9 cellular contexts compared by ENCODE assay signal in the genomic region with DNA sequence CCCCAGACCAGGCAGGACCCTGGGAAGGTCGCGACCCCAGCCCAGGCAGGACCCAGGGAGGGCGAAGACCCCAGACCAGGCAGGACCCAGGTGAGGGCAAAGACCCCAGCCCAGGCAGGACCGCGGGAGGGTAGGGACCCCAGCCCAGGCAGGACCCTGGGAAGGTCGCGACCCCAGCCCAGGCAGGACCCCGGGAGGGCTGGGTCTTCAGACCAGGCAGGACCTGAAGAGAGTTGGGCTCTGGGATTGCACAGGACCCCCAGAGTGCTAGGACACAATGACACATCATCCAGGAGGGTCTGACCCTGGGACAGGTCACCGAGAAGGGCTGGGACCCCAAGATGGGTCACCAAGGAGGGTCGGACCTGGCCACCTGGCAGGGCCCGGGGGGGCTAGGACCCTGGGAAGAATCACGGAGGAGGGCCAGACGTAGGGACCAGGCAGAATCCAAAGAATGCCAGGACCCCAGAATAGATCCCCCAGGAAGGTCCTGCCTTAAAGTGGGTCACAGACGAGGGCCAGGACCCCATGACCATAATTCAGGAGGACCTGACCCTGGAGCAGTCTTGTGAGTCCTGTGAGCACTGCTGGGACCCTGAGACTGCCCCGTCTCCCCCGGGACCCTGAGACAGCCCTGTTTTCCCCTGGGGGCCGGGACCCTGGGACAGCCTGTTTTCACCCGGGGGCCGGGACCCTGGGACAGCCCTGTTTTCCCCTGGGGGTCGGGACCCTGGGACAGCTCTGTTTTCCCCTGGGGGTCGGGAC. TPM values are rescaled to one million over a fixed set of nuclear protein-coding genes. Genes with fewer than 3 reads are reported as not detected.
DNase-seq lines count a peak whose midpoint lies in the region; ATAC-seq, FAIRE-seq and TF ChIP-seq lines count a peak whose summit lies in the region.
"Had no signal": no experiment of that assay in that cellular context is flagged by ENCODE, and none has a peak within 500 bp of the region (broad histone marks: within the 10 kb centered on the region; RNA-seq: fewer than 3 reads in every experiment).

No MANE protein-coding gene starts in this region.

- ATAC-seq in heart right ventricle (no peak), left cardiac atrium (no peak)
- ATAC-seq in CD4-positive, alpha-beta T cell (ENCODE audit: poor library complexity), result no peak

- DNase-seq in heart right ventricle (no peak), left cardiac atrium (no peak), dorsolateral prefrontal cortex (no peak), NCI-H446 (lab: John Stamatoyannopoulos, UW) (no peak), ACHN (no peak), RCC 7860 (ENCODE audit: low spot score) (no peak)
- DNase-seq in CD4-positive, alpha-beta T cell, result no peak
- DNase-seq: AML-193 had no signal

- CTCF ChIA-PET in CD4-positive, alpha-beta T cell (lab: Charles Lee), result no interaction called here

- H3K27me3 ChIP-seq in heart right ventricle (no peaks in the 10 kb centered on the region), dorsolateral prefrontal cortex (no peaks in the 10 kb centered on the region), mucosa of stomach (ENCODE audit: control insufficient read depth, insufficient read depth, low read length) (no peaks in the 10 kb centered on the region)
- no peaks in the 10 kb centered on the region for H3K27me3 ChIP-seq in CD4-positive, alpha-beta T cell (ENCODE audit: control insufficient read depth, insufficient read depth, low read length)

- no peaks in the 10 kb centered on the region for H3K9me3 Mint-ChIP-seq in CD4-positive, alpha-beta T cell

- H3K27ac Mint-ChIP-seq in CD4-positive, alpha-beta T cell, result no peak overlapping the region

- in situ Hi-C loops in ACHN (cut with HindIII; ENCODE audit: low pct_ligation_motif_present, low pct_unique_long_range_greater_than_20kb, low sequenced_read_pairs), result no loop called here

- peak overlapping the region in 3 of 10 donors; percentile 18 to 47 (median 35) for H3K27ac ChIP-seq in heart right ventricle
- H3K27ac ChIP-seq in dorsolateral prefrontal cortex, result peak overlapping the region in 5 of 59 donors; percentile 16 to 64 (median 59)
- no peak overlapping the region for H3K27ac ChIP-seq in CD4-positive, alpha-beta T cell (ENCODE audit: low read depth, low read length)

- H3K9me3 ChIP-seq in heart right ventricle (no peaks in the 10 kb centered on the region), mucosa of stomach (ENCODE audit: control insufficient read depth, low read length) (no peaks in the 10 kb centered on the region)
- H3K9me3 ChIP-seq in CD4-positive, alpha-beta T cell (ENCODE audit: control insufficient read depth, low read length), result no peaks in the 10 kb centered on the region

- peaks cover 34% of the 10 kb centered on the region for H3K4me1 Mint-ChIP-seq in CD4-positive, alpha-beta T cell (ENCODE audit: low read depth)

- POLR2A ChIA-PET in CD4-positive, alpha-beta T cell (lab: Charles Lee), result no interaction called here

- 44 to 53% methylated on average over 14 to 21 of the region's 21 CpGs for WGBS in heart right ventricle, 2 donors

- no peaks in the 10 kb centered on the region for H3K36me3 Mint-ChIP-seq in CD4-positive, alpha-beta T cell (ENCODE audit: low read depth)

- H3K4me1 ChIP-seq in heart right ventricle (peaks cover 8 to 30% (median 22%) of the 10 kb centered on the region in 9 donors), mucosa of stomach (ENCODE audit: control insufficient read depth, insufficient read depth, low read length) (peaks cover 49% of the 10 kb centered on the region)

- H3K4me3 Mint-ChIP-seq in CD4-positive, alpha-beta T cell, result no peak overlapping the region

- no peaks in the 10 kb centered on the region for H3K27me3 Mint-ChIP-seq in CD4-positive, alpha-beta T cell

- FAIRE-seq in RCC 7860 (lab: Jason Lieb, UNC), result no peak

- H3K4me3 ChIP-seq in heart right ventricle, result peak overlapping the region in 9 of 10 donors; percentile 27 to 99 (median 88)
- H3K4me3 ChIP-seq in dorsolateral prefrontal cortex, result peak overlapping the region in 57 of 59 donors; percentile 4 to 99 (median 45)
- H3K4me3 ChIP-seq in mucosa of stomach (ENCODE audit: low read length), result no peak overlapping the region

- intact Hi-C loops in heart right ventricle (cut with DNase I), result no loop called here
- intact Hi-C loops in left cardiac atrium (cut with DNase I), result no loop called here
- intact Hi-C loops in dorsolateral prefrontal cortex (cut with DNase I), result loop anchor here in 1 of 2 donors (10.0 kb wide), 1 partner anchor 228 kb away; a partner anchor contains a TSS
- intact Hi-C loops in CD4-positive, alpha-beta T cell (cut with DNase I, micrococcal nuclease), result no loop called here

- no peak for TF ChIP-seq CTCF in heart right ventricle (IDR thresholded peaks at IDR 0.05)
- no peak for TF ChIP-seq CTCF in dorsolateral prefrontal cortex (IDR thresholded peaks at IDR 0.05 in 54 of 56, conservative IDR thresholded peaks at IDR 0.05 in 2 of 56; ENCODE audit: low read depth in 1 of 56, partially characterized antibody in 56 of 56)
- TF ChIP-seq CTCF in CD4-positive, alpha-beta T cell (IDR thresholded peaks at IDR 0.05), result no peak

- peak overlapping the region; percentile 99 for H3K9ac ChIP-seq in mucosa of stomach (ENCODE audit: low read length)

- peaks cover 0 to 3% (median 0%) of the 10 kb centered on the region in 9 donors for H3K36me3 ChIP-seq in heart right ventricle
- no peaks in the 10 kb centered on the region for H3K36me3 ChIP-seq in mucosa of stomach (ENCODE audit: control insufficient read depth, insufficient read depth, low read length)

RNA-seq across cellular contexts. Expression of a gene that starts 1.4 kb away (rescaled TPM):
- total RNA-seq in heart right ventricle, result 10 to 100 TPM; 17.5 to 26.1 (median 20.9) TPM
- polyA plus RNA-seq in heart right ventricle, result 10 to 100 TPM; 21.7 to 50.8 TPM
- 10 to 100 TPM; 21.4 to 26.6 TPM for total RNA-seq in left cardiac atrium
- 10 to 100 TPM; 32.0 to 54.7 (median 45.0) TPM for total RNA-seq in dorsolateral prefrontal cortex
- total RNA-seq in CD4-positive, alpha-beta T cell, result 10 to 100 TPM; 45.1 to 48.6 TPM

RNA-seq across cellular contexts. Expression of a gene that starts 18.1 kb away (rescaled TPM):
- total RNA-seq in heart right ventricle (10 to 100 TPM in 9 of 10 donors, 1 to 10 TPM in 1; 9.8 to 16.9 (median 12.3) TPM), left cardiac atrium (10 to 100 TPM; 14.0 to 17.2 TPM), dorsolateral prefrontal cortex (10 to 100 TPM in 10 of 120 experiments, 1 to 10 TPM in 110; 2.7 to 12.4 (median 5.8) TPM)
- 10 to 100 TPM in 1 of 2 donors, 1 to 10 TPM in 1; 8.8 to 28.5 TPM for polyA plus RNA-seq in heart right ventricle
- total RNA-seq in CD4-positive, alpha-beta T cell, result under 1 TPM; 0.22 to 0.91 TPM

RNA-seq across cellular contexts. Expression of a gene that starts 32.7 kb away (rescaled TPM):
- total RNA-seq in heart right ventricle (1 to 10 TPM; 4.0 to 7.5 (median 6.1) TPM), left cardiac atrium (1 to 10 TPM; 5.4 to 5.9 TPM), dorsolateral prefrontal cortex (10 to 100 TPM in 92 of 120 experiments, 1 to 10 TPM in 28; 5.0 to 32.6 (median 13.8) TPM)
- polyA plus RNA-seq in heart right ventricle, result 1 to 10 TPM; 3.3 to 8.1 TPM
- total RNA-seq in CD4-positive, alpha-beta T cell, result 10 to 100 TPM; 25.3 to 29.2 TPM

RNA-seq across cellular contexts. Expression of a gene that starts 32.9 kb away (rescaled TPM):
- 1,000 to 10,000 TPM in 5 of 10 donors, 100 to 1,000 TPM in 5; 651 to 1,196 (median 982) TPM for total RNA-seq in heart right ventricle
- polyA plus RNA-seq in heart right ventricle, result 1,000 to 10,000 TPM in 1 of 2 donors, 100 to 1,000 TPM in 1; 999 to 4,239 TPM
- 100 to 1,000 TPM; 770 to 781 TPM for total RNA-seq in left cardiac atrium
- total RNA-seq in dorsolateral prefrontal cortex, result 100 to 1,000 TPM; 167 to 373 (median 261) TPM
- total RNA-seq in CD4-positive, alpha-beta T cell, result 100 to 1,000 TPM; 109 to 126 TPM
